1 cellular context compared by ENCODE assay signal in genomic region chr2:119641562-119642258, GRCh38.
TF ChIP-seq lines count a peak whose summit lies in the region.

No MANE protein-coding gene starts in this region.

TF ChIP-seq in H1, 55 proteins besides CTCF, POLR2A, EP300 and RAD21 (continued from another document):
- no peak for TF ChIP-seq NANOG (IDR thresholded peaks at IDR 0.05; ENCODE audit: insufficient read depth, low read depth, low read length, poor library complexity, severe bottlenecking)
- no peak for TF ChIP-seq CHD2 (IDR thresholded peaks at IDR 0.05; ENCODE audit: low read length)
- no peak for TF ChIP-seq ASH2L (IDR thresholded peaks at IDR 0.05; ENCODE audit: low read length)
- no peak for TF ChIP-seq FOSL1 (IDR thresholded peaks at IDR 0.05; ENCODE audit: insufficient read depth, low read depth, low read length)
- TF ChIP-seq KDM5A (IDR thresholded peaks at IDR 0.05; ENCODE audit: low read length): no peak
- no peak for TF ChIP-seq PHF8 (conservative IDR thresholded peaks at IDR 0.05; ENCODE audit: low read depth, low read length)
- TF ChIP-seq CHD7 (IDR thresholded peaks at IDR 0.05; ENCODE audit: insufficient replicate concordance, low read length): no peak
- no peak for TF ChIP-seq SUZ12 (IDR thresholded peaks at IDR 0.05; ENCODE audit: low read length)
- no peak for TF ChIP-seq KDM4A (IDR thresholded peaks at IDR 0.05; ENCODE audit: low read depth, low read length, severe bottlenecking)
- peak; percentile 50; the same call in 1 of the 2 replicates for TF ChIP-seq YY1 (IDR thresholded peaks at IDR 0.05; ENCODE audit: low read depth, low read length)
- TF ChIP-seq JUN (IDR thresholded peaks at IDR 0.05; ENCODE audit: low read depth, low read length): no peak
- TF ChIP-seq POLR2AphosphoS5 (IDR thresholded peaks at IDR 0.05; ENCODE audit: low read depth, low read length): no peak
- peak; percentile 58 for TF ChIP-seq MAX (IDR thresholded peaks at IDR 0.05)
- peak; percentile 62; the same call in 1 of the 2 replicates for TF ChIP-seq CREB1 (IDR thresholded peaks at IDR 0.05)
- TF ChIP-seq TAF7 (optimal IDR thresholded peaks at IDR 0.05; ENCODE audit: borderline replicate concordance, low read depth, low read length): no peak
- TF ChIP-seq BRCA1 (IDR thresholded peaks at IDR 0.05; ENCODE audit: low read depth, low read length): no peak
